ENCODE assay signal across 12 cellular contexts in the genomic region with DNA sequence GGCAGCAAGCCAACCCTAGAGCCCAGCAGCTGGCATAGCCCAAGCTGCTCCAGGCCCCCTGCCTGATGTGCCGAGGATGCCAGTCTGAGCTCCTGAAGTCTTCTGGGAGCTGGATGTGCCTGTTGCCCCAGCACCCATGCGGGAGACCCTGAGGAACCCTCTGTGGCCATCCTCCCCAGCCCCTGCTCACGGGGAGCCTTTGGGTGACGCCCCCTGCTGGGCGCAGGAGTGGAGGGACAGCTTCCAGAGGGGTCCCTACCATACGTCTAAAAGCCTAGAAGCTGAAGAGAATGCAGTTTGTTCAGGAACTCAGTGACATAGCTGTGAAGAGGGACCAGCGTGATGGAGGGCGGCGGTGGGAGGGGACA. TPM values are rescaled to one million over a fixed set of nuclear protein-coding genes. Genes with fewer than 3 reads are reported as not detected.
DNase-seq lines count a peak whose midpoint lies in the region; ATAC-seq, FAIRE-seq and TF ChIP-seq lines count a peak whose summit lies in the region.
"Had no signal": no experiment of that assay in that cellular context is flagged by ENCODE, and none has a peak within 500 bp of the region (broad histone marks: within the 10 kb centered on the region; RNA-seq: fewer than 3 reads in every experiment).

No MANE protein-coding gene starts in this region.

- DNase-seq in stimulated activated CD4-positive, alpha-beta T cell treated with anti-CD3 and anti-CD28 coated beads, Interleukin-15, amount 100 ng/mL, for 24 hours = peak; percentile 20
- no peak for DNase-seq in stimulated activated CD4-positive, alpha-beta T cell treated with anti-CD3 and anti-CD28 coated beads, Interleukin-1b, Interleukin-23, amount 100 ng/mL, for 48 hours
- DNase-seq in NB4 (ENCODE audit: low read depth) (peak; percentile 36), endothelial cell of umbilical vein (ENCODE audit: low read depth, low spot score) (no peak), ureter (ENCODE audit: low spot score) (peak; percentile 29), NCI-H774 (lab: John Stamatoyannopoulos, UW) (no peak), caudate nucleus (lab: John Stamatoyannopoulos, UW) (no peak)
- DNase-seq: activated naive CD8-positive, alpha-beta T cell treated with anti-CD3 and anti-CD28 coated beads, Interleukin-2, amount 10 ng/mL, durations not matched to agents 7 days and 5 days; heart right ventricle; NCI-H446 had no signal

- dilution Hi-C loops in endothelial cell of umbilical vein (cut with MboI; ENCODE audit: extremely low pct_ligation_motif_present, low sequenced_read_pairs) = no loop called here

- intact Hi-C loops in endothelial cell of umbilical vein (cut with micrococcal nuclease) = no loop called here

- no peak overlapping the region for H3K9ac ChIP-seq in endothelial cell of umbilical vein (replicated peaks; ENCODE audit: extremely low read depth, insufficient read depth, low read length)

- H3K4me2 ChIP-seq in endothelial cell of umbilical vein (ENCODE audit: insufficient read depth, low read length) = no peak overlapping the region

- no peaks in the 10 kb centered on the region for H3K4me1 ChIP-seq in endothelial cell of umbilical vein (ENCODE audit: control insufficient read depth, extremely low read depth, insufficient read depth, low read length)
- H3K4me1 ChIP-seq: heart right ventricle had no signal

- H3K27me3 ChIP-seq in endothelial cell of umbilical vein (ENCODE audit: control insufficient read depth in 2 of 2, insufficient read depth in 2 of 2, low read length in 2 of 2) = no peaks in the 10 kb centered on the region

- no peaks in the 10 kb centered on the region for H4K20me1 ChIP-seq in endothelial cell of umbilical vein (replicated peaks; ENCODE audit: control insufficient read depth, extremely low read depth, insufficient read depth, low read length)

- no peak for ATAC-seq in GM18498 (IDR thresholded peaks at IDR 0.05; ENCODE audit: unreplicated experiment)
- ATAC-seq: CD8-positive, alpha-beta T cell had no signal

- TF ChIP-seq CTCF in NB4 (IDR thresholded peaks at IDR 0.05; ENCODE audit: low read depth, low read length) = peak; percentile 61
- peak; percentile 26 to 38 for TF ChIP-seq CTCF in endothelial cell of umbilical vein (IDR thresholded peaks at IDR 0.05; ENCODE audit: extremely low read depth in 1 of 2, insufficient read depth in 1 of 2, low read depth in 1 of 2, low read length in 2 of 2)

- no peak overlapping the region for H2AFZ ChIP-seq in endothelial cell of umbilical vein (ENCODE audit: low read depth, low read length)

- POLR2A ChIA-PET in endothelial cell of umbilical vein (lab: Charles Lee) = no interaction called here

- CTCF ChIA-PET in endothelial cell of umbilical vein (lab: Charles Lee) = interaction anchor here (1.4 to 2.1 kb wide), 3 partner anchors 105 to 1038 kb away, joined by 4 to 8 read pairs (median 5); no protein-coding TSS in a partner anchor

- FAIRE-seq in endothelial cell of umbilical vein (lab: Jason Lieb, UNC) = no peak

- no peak for TF ChIP-seq POLR2A in NB4 (IDR thresholded peaks at IDR 0.05; ENCODE audit: extremely low read depth, insufficient read length)
- TF ChIP-seq POLR2A in endothelial cell of umbilical vein (IDR thresholded peaks at IDR 0.05; ENCODE audit: low read depth, low read length) = no peak

- no peaks in the 10 kb centered on the region for H3K36me3 ChIP-seq in endothelial cell of umbilical vein (ENCODE audit: control insufficient read depth in 2 of 2, extremely low read depth in 1 of 2, insufficient read depth in 2 of 2, low read length in 2 of 2)
- H3K36me3 ChIP-seq: heart right ventricle had no signal

- no peaks in the 10 kb centered on the region for H3K9me3 ChIP-seq in endothelial cell of umbilical vein (replicated peaks; ENCODE audit: control insufficient read depth, insufficient read depth, low read length)
- H3K9me3 ChIP-seq: heart right ventricle had no signal

- H3K27ac ChIP-seq in endothelial cell of umbilical vein (ENCODE audit: insufficient read depth, low read depth, low read length) (no peak overlapping the region), caudate nucleus (ENCODE audit: low read depth, low read length) (no peak overlapping the region)
- H3K27ac ChIP-seq: heart right ventricle had no signal

- no peaks in the 10 kb centered on the region for H3K9me1 ChIP-seq in endothelial cell of umbilical vein (replicated peaks; ENCODE audit: control insufficient read depth, extremely low read depth, insufficient read depth, low read length)

- no peak overlapping the region for H3K4me3 ChIP-seq in NB4 (ENCODE audit: low read depth, low read length)
- no peak overlapping the region for H3K4me3 ChIP-seq in endothelial cell of umbilical vein (replicated peaks in 1 of 3; ENCODE audit: insufficient read depth in 1 of 3, low read depth in 1 of 3, low read length in 3 of 3)
- H3K4me3 ChIP-seq: heart right ventricle had no signal

- no peaks in the 10 kb centered on the region for H3K79me2 ChIP-seq in endothelial cell of umbilical vein (ENCODE audit: control insufficient read depth, insufficient read depth, low read length)

- no TSS peak for BruUV-seq in endothelial cell of umbilical vein (replicated peaks; lab: Mats Ljungman, UMichigan)

TF ChIP-seq in endothelial cell of umbilical vein, 7 proteins besides CTCF, POLR2A, EP300 and RAD21:
- TF ChIP-seq EZH2 (IDR thresholded peaks at IDR 0.05; ENCODE audit: borderline replicate concordance, low read depth, low read length, severe bottlenecking) (no peak), MYC (IDR thresholded peaks at IDR 0.05; ENCODE audit: low read depth, low read length) (no peak), JUN (IDR thresholded peaks at IDR 0.05; ENCODE audit: borderline replicate concordance, insufficient read depth, insufficient read length, low read depth) (no peak), POLR2AphosphoS5 (IDR thresholded peaks at IDR 0.05; ENCODE audit: insufficient read depth, low read depth, low read length) (no peak), GATA2 (IDR thresholded peaks at IDR 0.05; ENCODE audit: insufficient read depth, insufficient read length, low read depth, low read length) (no peak), FOS (IDR thresholded peaks at IDR 0.05; ENCODE audit: borderline replicate concordance, insufficient read depth, low read length) (no peak)
- TF ChIP-seq, protein P1, sequence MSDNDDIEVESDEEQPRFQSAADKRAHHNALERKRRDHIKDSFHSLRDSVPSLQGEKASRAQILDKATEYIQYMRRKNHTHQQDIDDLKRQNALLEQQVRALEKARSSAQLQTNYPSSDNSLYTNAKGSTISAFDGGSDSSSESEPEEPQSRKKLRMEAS (IDR thresholded peaks at IDR 0.05; ENCODE audit: insufficient read depth, insufficient read length) = no peak

RNA-seq across cellular contexts. Expression of a gene that starts 33.1 kb away (rescaled TPM):
- total RNA-seq in endothelial cell of umbilical vein (13.2 and 17.3 TPM in 2 replicates), ureter (37.5 TPM)
- 6.2 and 6.6 TPM in 2 replicates for polyA plus RNA-seq in endothelial cell of umbilical vein
- polyA plus RNA-seq in endothelial cell of umbilical vein (2011; cell fraction: cytosol; rRNA removed) = 7.3 and 10.1 TPM in 2 replicates
- 13.7 and 15.4 TPM in 2 replicates for polyA plus RNA-seq in endothelial cell of umbilical vein (2011; cell fraction: nucleus; rRNA removed)
- polyA plus RNA-seq in endothelial cell of umbilical vein (2012) = 6.0 and 6.3 TPM in 2 replicates
- 17.3 and 21.0 TPM in 2 replicates for polyA minus RNA-seq in endothelial cell of umbilical vein
- polyA minus RNA-seq in endothelial cell of umbilical vein (2011; cell fraction: cytosol; rRNA and poly(A)+ RNA removed) = 1.2 TPM
- 27.6 and 31.3 TPM in 2 replicates for polyA minus RNA-seq in endothelial cell of umbilical vein (2011; cell fraction: nucleus; rRNA and poly(A)+ RNA removed)

Comparison
In these comparisons a context has a peak if more than half of its experiments do, and no peak if none do; other contexts are left out.
1. DNase-seq: peak in stimulated activated CD4-positive, alpha-beta T cell treated with anti-CD3 and anti-CD28 coated beads, Interleukin-15, amount 100 ng/mL, for 24 hours (single experiment), NB4 (single experiment) and ureter (single experiment); none in stimulated activated CD4-positive, alpha-beta T cell treated with anti-CD3 and anti-CD28 coated beads, Interleukin-1b, Interleukin-23, amount 100 ng/mL, for 48 hours (single experiment), endothelial cell of umbilical vein (single experiment), NCI-H774 (single experiment) and caudate nucleus (0 of 61).